Comparison of ENCODE assay signal across 27 cellular contexts in genomic region chr10:132110713-132111112, GRCh38. TPM values are rescaled to one million over a fixed set of nuclear protein-coding genes. Genes with fewer than 3 reads are reported as not detected.
A peak's percentile ranks its signal among the peaks of the same experiment; 100 is the strongest.
DNase-seq lines count a peak whose midpoint lies in the region; ATAC-seq and TF ChIP-seq lines count a peak whose summit lies in the region.
"Had no signal": no experiment of that assay in that cellular context is flagged by ENCODE, and none has a peak within 500 bp of the region (broad histone marks: within the 10 kb centered on the region; RNA-seq: fewer than 3 reads in every experiment).

No MANE protein-coding gene starts in this region.

- no peak overlapping the region for H3K9ac ChIP-seq in trophoblast cell (ENCODE audit: low read length)

- TF ChIP-seq CTCF in heart left ventricle (IDR thresholded peaks at IDR 0.05), result no peak
- TF ChIP-seq CTCF in lower lobe of right lung (IDR thresholded peaks at IDR 0.05), result no peak

- no peaks in the 10 kb centered on the region for H3K79me2 ChIP-seq in trophoblast cell (ENCODE audit: control insufficient read depth, insufficient read depth, low read length, poor library complexity)

- intact Hi-C loops in heart left ventricle (cut with DNase I) (no loop called here), left ventricle myocardium superior (cut with micrococcal nuclease) (no loop called here), lower lobe of right lung (cut with DNase I) (no loop called here)

- H4K8ac ChIP-seq in trophoblast cell (ENCODE audit: low read depth, low read length), result no peak overlapping the region

- H3K36me3 ChIP-seq in heart left ventricle, result no peaks in the 10 kb centered on the region
- no peaks in the 10 kb centered on the region for H3K36me3 ChIP-seq in lower lobe of right lung
- H3K36me3 ChIP-seq in trophoblast cell (ENCODE audit: control insufficient read depth in 1 of 2, insufficient read depth in 2 of 2, low read length in 2 of 2), result no peaks in the 10 kb centered on the region
- H3K36me3 ChIP-seq: SJSA1, spleen, thyroid gland had no signal

- H3K27me3 ChIP-seq in heart left ventricle, result no peaks in the 10 kb centered on the region
- no peaks in the 10 kb centered on the region for H3K27me3 ChIP-seq in lower lobe of right lung (ENCODE audit: low read depth)
- H3K27me3 ChIP-seq in trophoblast cell (ENCODE audit: insufficient read depth, low read length), result no peaks in the 10 kb centered on the region
- H3K27me3 ChIP-seq: SJSA1, spleen, thyroid gland had no signal

- peak in 4 of 5 donors; percentile 3 to 14 (median 14) for DNase-seq in heart left ventricle
- no peak for DNase-seq in left ventricle myocardium superior
- no peak for DNase-seq in caudate nucleus (lab: John Stamatoyannopoulos, UW)
- DNase-seq in lower lobe of right lung, result peak; percentile 24
- no peak for DNase-seq in trophoblast cell
- DNase-seq in NCI-H1436 treated with DMSO at 0.1 percent for 48 hours (lab: John Stamatoyannopoulos, UW), result no peak
- DNase-seq in NCI-H1092 (lab: John Stamatoyannopoulos, UW), result no peak
- DNase-seq: activated CD4-positive, alpha-beta T cell treated with anti-CD3 and anti-CD28 coated beads for 36 hours; CD4-positive, alpha-beta T cell; central memory CD4-positive, alpha-beta T cell; EL; Karpas-422; MV-4-11; naive B cell; NCI-H1694; NCI-H526; occipital lobe; stimulated activated CD4-positive, alpha-beta T cell treated with anti-CD3 and anti-CD28 coated beads, Interleukin-4, amount 100 ng/mL, for 1 hour; T-helper 1 cell; thyroid gland had no signal

- H4K91ac ChIP-seq in trophoblast cell (ENCODE audit: low read depth, low read length), result no peak overlapping the region

- ATAC-seq in heart left ventricle (no peak), left ventricle myocardium superior (no peak), lower lobe of right lung (no peak)
- ATAC-seq: activated CD4-positive, alpha-beta T cell treated with anti-CD3 and anti-CD28 coated beads for 36 hours; HCT116; left lobe of liver; stimulated activated memory B cell treated with anti-CD40 and anti-IgM and Interleukin-4, amounts not matched to agents 10 μg/mL and 1 μg/mL and 100 μg/mL, for 72 hours had no signal

- WGBS in heart left ventricle, 4 donors, result 62 to 78% (median 70%) methylated on average over 12 to 14 of the region's 14 CpGs
- WGBS in trophoblast cell (ENCODE audit: extremely low coverage, insufficient coverage, insufficient read length), result no CpG with 5 or more reads among the region's 14 CpGs

- H2BK12ac ChIP-seq in trophoblast cell (ENCODE audit: low read length), result no peak overlapping the region

- no peak overlapping the region for H2BK5ac ChIP-seq in trophoblast cell (ENCODE audit: low read depth, low read length, poor library complexity)

- no peak overlapping the region for H3K18ac ChIP-seq in trophoblast cell (ENCODE audit: low read length)

- no peak overlapping the region for H2AK5ac ChIP-seq in trophoblast cell (ENCODE audit: low read length)

- H3K9me3 ChIP-seq in heart left ventricle, result no peaks in the 10 kb centered on the region
- no peaks in the 10 kb centered on the region for H3K9me3 ChIP-seq in lower lobe of right lung
- H3K9me3 ChIP-seq in trophoblast cell (ENCODE audit: insufficient read depth, low read depth, low read length), result peaks cover 2% of the 10 kb centered on the region
- H3K9me3 ChIP-seq: SJSA1, spleen, thyroid gland had no signal

- H2BK120ac ChIP-seq in trophoblast cell (ENCODE audit: insufficient read depth, low read length, poor library complexity), result no peak overlapping the region

- H3K23ac ChIP-seq in trophoblast cell (ENCODE audit: low read length), result no peak overlapping the region

- no peak overlapping the region for H2AFZ ChIP-seq in trophoblast cell (ENCODE audit: insufficient read depth, low read length, poor library complexity)

- H3K4me2 ChIP-seq in trophoblast cell (ENCODE audit: low read length), result no peak overlapping the region

- H3K14ac ChIP-seq in trophoblast cell (ENCODE audit: low read length), result no peak overlapping the region

- H4K12ac ChIP-seq in trophoblast cell (ENCODE audit: low read depth, low read length), result no peak overlapping the region

- H3K27ac ChIP-seq in heart left ventricle (no peak overlapping the region), caudate nucleus (ENCODE audit: low read depth, low read length) (peak overlapping the region; percentile 26), lower lobe of right lung (no peak overlapping the region), trophoblast cell (ENCODE audit: low read depth, low read length) (no peak overlapping the region)
- H3K27ac ChIP-seq: epithelial cell of prostate, HL-60, SJSA1, spleen, thyroid gland had no signal

- H3K79me1 ChIP-seq in trophoblast cell (ENCODE audit: low read length), result no peaks in the 10 kb centered on the region

- H3K4me3 ChIP-seq in heart left ventricle (no peak overlapping the region), lower lobe of right lung (no peak overlapping the region), trophoblast cell (ENCODE audit: low read depth, low read length) (no peak overlapping the region)
- H3K4me3 ChIP-seq: SJSA1, spleen, thyroid gland had no signal

- TF ChIP-seq POLR2A in heart left ventricle (IDR thresholded peaks at IDR 0.05), result no peak

- no peak overlapping the region for H3K4ac ChIP-seq in trophoblast cell (ENCODE audit: low read depth, low read length)

- peaks cover 0 to 6% (median 0%) of the 10 kb centered on the region in 12 donors for H3K4me1 ChIP-seq in heart left ventricle
- no peaks in the 10 kb centered on the region for H3K4me1 ChIP-seq in lower lobe of right lung
- no peaks in the 10 kb centered on the region for H3K4me1 ChIP-seq in trophoblast cell (ENCODE audit: control insufficient read depth in 1 of 2, insufficient read depth in 2 of 2, low read length in 2 of 2)
- H3K4me1 ChIP-seq: SJSA1, spleen had no signal

RNA-seq across cellular contexts. Expression of gene JAKMIP3, which starts 45.0 kb away (rescaled TPM):
- total RNA-seq in heart left ventricle (1 to 10 TPM in 6 of 9 donors, under 1 TPM in 3; 0.31 to 3.1 (median 1.4) TPM), left ventricle myocardium superior (2.0 TPM), lower lobe of right lung (0.18 TPM)
- 1 to 10 TPM in 1 of 2 donors, under 1 TPM in 1; 0.06 to 1.3 TPM for polyA plus RNA-seq in heart left ventricle
- 0.10 TPM in 2 replicates for polyA plus RNA-seq in trophoblast cell (2013)

Comparison
In these comparisons a context has a peak if more than half of its experiments do, and no peak if none do; other contexts are left out.
1. DNase-seq: peak in heart left ventricle (4 of 5) and lower lobe of right lung (single experiment); none in left ventricle myocardium superior (single experiment), caudate nucleus (0 of 61), trophoblast cell (0 of 2), NCI-H1436 treated with DMSO at 0.1 percent for 48 hours (single experiment) and NCI-H1092 (single experiment).